In the genomic region with DNA sequence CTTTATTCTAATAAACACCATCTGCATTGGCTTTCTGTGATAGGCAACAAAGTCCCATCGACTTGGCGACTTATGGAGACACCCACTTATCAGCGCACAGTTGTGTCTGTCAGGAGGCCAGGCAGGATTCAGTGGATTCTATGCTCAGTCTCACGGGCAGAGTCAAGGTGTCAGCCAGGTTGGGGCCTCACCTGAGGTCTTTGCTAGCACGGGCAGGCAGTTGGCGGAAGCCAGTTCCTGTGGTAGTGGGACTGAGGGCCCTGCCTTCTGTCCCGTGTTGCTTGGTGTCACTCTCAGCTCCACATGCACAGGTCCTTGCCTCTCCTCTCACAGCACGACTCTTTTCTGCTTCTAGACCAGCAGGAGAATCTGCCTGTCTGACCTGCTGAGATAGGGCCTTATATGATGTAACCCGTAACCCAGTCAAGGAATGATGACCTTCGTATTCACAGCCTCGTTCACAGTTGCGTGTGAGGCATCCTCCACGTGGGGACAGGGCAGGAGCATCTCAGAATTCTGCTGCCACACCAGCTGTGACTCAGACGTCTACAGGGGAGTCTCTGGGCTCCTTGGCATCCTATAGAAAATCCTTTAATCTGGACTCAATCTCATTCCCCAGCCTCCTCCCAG, we compare ENCODE assay signal across 1 cellular context.
TF ChIP-seq lines count a peak whose summit lies in the region.

No MANE protein-coding gene starts in this region.

TF ChIP-seq in K562, 482 proteins besides CTCF, POLR2A, EP300 and RAD21 (continued from another document and continues in another):
- TF ChIP-seq, protein P1, sequence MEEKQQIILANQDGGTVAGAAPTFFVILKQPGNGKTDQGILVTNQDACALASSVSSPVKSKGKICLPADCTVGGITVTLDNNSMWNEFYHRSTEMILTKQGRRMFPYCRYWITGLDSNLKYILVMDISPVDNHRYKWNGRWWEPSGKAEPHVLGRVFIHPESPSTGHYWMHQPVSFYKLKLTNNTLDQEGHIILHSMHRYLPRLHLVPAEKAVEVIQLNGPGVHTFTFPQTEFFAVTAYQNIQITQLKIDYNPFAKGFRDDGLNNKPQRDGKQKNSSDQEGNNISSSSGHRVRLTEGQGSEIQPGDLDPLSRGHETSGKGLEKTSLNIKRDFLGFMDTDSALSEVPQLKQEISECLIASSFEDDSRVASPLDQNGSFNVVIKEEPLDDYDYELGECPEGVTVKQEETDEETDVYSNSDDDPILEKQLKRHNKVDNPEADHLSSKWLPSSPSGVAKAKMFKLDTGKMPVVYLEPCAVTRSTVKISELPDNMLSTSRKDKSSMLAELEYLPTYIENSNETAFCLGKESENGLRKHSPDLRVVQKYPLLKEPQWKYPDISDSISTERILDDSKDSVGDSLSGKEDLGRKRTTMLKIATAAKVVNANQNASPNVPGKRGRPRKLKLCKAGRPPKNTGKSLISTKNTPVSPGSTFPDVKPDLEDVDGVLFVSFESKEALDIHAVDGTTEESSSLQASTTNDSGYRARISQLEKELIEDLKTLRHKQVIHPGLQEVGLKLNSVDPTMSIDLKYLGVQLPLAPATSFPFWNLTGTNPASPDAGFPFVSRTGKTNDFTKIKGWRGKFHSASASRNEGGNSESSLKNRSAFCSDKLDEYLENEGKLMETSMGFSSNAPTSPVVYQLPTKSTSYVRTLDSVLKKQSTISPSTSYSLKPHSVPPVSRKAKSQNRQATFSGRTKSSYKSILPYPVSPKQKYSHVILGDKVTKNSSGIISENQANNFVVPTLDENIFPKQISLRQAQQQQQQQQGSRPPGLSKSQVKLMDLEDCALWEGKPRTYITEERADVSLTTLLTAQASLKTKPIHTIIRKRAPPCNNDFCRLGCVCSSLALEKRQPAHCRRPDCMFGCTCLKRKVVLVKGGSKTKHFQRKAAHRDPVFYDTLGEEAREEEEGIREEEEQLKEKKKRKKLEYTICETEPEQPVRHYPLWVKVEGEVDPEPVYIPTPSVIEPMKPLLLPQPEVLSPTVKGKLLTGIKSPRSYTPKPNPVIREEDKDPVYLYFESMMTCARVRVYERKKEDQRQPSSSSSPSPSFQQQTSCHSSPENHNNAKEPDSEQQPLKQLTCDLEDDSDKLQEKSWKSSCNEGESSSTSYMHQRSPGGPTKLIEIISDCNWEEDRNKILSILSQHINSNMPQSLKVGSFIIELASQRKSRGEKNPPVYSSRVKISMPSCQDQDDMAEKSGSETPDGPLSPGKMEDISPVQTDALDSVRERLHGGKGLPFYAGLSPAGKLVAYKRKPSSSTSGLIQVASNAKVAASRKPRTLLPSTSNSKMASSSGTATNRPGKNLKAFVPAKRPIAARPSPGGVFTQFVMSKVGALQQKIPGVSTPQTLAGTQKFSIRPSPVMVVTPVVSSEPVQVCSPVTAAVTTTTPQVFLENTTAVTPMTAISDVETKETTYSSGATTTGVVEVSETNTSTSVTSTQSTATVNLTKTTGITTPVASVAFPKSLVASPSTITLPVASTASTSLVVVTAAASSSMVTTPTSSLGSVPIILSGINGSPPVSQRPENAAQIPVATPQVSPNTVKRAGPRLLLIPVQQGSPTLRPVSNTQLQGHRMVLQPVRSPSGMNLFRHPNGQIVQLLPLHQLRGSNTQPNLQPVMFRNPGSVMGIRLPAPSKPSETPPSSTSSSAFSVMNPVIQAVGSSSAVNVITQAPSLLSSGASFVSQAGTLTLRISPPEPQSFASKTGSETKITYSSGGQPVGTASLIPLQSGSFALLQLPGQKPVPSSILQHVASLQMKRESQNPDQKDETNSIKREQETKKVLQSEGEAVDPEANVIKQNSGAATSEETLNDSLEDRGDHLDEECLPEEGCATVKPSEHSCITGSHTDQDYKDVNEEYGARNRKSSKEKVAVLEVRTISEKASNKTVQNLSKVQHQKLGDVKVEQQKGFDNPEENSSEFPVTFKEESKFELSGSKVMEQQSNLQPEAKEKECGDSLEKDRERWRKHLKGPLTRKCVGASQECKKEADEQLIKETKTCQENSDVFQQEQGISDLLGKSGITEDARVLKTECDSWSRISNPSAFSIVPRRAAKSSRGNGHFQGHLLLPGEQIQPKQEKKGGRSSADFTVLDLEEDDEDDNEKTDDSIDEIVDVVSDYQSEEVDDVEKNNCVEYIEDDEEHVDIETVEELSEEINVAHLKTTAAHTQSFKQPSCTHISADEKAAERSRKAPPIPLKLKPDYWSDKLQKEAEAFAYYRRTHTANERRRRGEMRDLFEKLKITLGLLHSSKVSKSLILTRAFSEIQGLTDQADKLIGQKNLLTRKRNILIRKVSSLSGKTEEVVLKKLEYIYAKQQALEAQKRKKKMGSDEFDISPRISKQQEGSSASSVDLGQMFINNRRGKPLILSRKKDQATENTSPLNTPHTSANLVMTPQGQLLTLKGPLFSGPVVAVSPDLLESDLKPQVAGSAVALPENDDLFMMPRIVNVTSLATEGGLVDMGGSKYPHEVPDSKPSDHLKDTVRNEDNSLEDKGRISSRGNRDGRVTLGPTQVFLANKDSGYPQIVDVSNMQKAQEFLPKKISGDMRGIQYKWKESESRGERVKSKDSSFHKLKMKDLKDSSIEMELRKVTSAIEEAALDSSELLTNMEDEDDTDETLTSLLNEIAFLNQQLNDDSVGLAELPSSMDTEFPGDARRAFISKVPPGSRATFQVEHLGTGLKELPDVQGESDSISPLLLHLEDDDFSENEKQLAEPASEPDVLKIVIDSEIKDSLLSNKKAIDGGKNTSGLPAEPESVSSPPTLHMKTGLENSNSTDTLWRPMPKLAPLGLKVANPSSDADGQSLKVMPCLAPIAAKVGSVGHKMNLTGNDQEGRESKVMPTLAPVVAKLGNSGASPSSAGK (IDR thresholded peaks at IDR 0.05) = peak; percentile 62
- no peak for TF ChIP-seq SMARCE1 (IDR thresholded peaks at IDR 0.05)
- no peak for TF ChIP-seq ETS2 (tag; IDR thresholded peaks at IDR 0.05; ENCODE audit: borderline replicate concordance, poor library complexity, severe bottlenecking)
- no peak for TF ChIP-seq NR3C1 (CRISPR knock-in tag; IDR thresholded peaks at IDR 0.05)
- TF ChIP-seq, protein P2, sequence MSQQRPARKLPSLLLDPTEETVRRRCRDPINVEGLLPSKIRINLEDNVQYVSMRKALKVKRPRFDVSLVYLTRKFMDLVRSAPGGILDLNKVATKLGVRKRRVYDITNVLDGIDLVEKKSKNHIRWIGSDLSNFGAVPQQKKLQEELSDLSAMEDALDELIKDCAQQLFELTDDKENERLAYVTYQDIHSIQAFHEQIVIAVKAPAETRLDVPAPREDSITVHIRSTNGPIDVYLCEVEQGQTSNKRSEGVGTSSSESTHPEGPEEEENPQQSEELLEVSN (IDR thresholded peaks at IDR 0.05; ENCODE audit: borderline replicate concordance in 1 of 2, extremely low read depth in 1 of 2, insufficient read depth in 1 of 2, insufficient read length in 1 of 2, low read depth in 1 of 2, low read length in 1 of 2, poor library complexity in 1 of 2, severe bottlenecking in 1 of 2) = peak; percentile 14 to 39
- no peak for TF ChIP-seq TCFL5 (CRISPR knock-in tag; conservative IDR thresholded peaks at IDR 0.05)
- peak; percentile 21 to 34; a peak in 2 of 4 replicates for TF ChIP-seq TRIM24 (IDR thresholded peaks at IDR 0.05)
- TF ChIP-seq TEAD4 (IDR thresholded peaks at IDR 0.05; ENCODE audit: low read length) = peak; percentile 48; the same call in 1 of the 2 replicates
- TF ChIP-seq TEAD4 (CRISPR knock-in tag; IDR thresholded peaks at IDR 0.05; ENCODE audit: borderline replicate concordance) = no peak
- no peak for TF ChIP-seq IFI16 (CRISPR knock-in tag; IDR thresholded peaks at IDR 0.05)
- TF ChIP-seq ZNF316 (IDR thresholded peaks at IDR 0.05) = no peak
- no peak for TF ChIP-seq ATF6 (CRISPR knock-in tag; IDR thresholded peaks at IDR 0.05)
- TF ChIP-seq SNAPC5 (CRISPR knock-in tag; IDR thresholded peaks at IDR 0.05) = no peak
- no peak for TF ChIP-seq PTTG1 (tag; IDR thresholded peaks at IDR 0.05; ENCODE audit: low read depth)
- TF ChIP-seq PBX2 (CRISPR knock-in tag; IDR thresholded peaks at IDR 0.05; ENCODE audit: low read depth) = no peak
- TF ChIP-seq PBX2 (tag; conservative IDR thresholded peaks at IDR 0.05; ENCODE audit: low read depth) = no peak
- peak; percentile 39; the same call in 1 of the 2 replicates for TF ChIP-seq SMAD4 (CRISPR knock-in tag; conservative IDR thresholded peaks at IDR 0.05)
- TF ChIP-seq BCL6 (CRISPR knock-in tag; IDR thresholded peaks at IDR 0.05) = no peak
- no peak for TF ChIP-seq KLF10 (CRISPR knock-in tag; IDR thresholded peaks at IDR 0.05)
- no peak for TF ChIP-seq CHD2 (IDR thresholded peaks at IDR 0.05; ENCODE audit: low read depth, low read length)
- no peak for TF ChIP-seq KHSRP (IDR thresholded peaks at IDR 0.05)
- TF ChIP-seq ILF3 (IDR thresholded peaks at IDR 0.05; ENCODE audit: borderline replicate concordance) = no peak
- TF ChIP-seq NCOA1 (IDR thresholded peaks at IDR 0.05; ENCODE audit: low read depth) = 0 out of 2 replicates have a peak, but pooled peaks have one; percentile 14
- TF ChIP-seq KDM1A (IDR thresholded peaks at IDR 0.05) = no peak
- TF ChIP-seq TAL1 (IDR thresholded peaks at IDR 0.05) = peak; percentile 62
- TF ChIP-seq ZNF740 (CRISPR knock-in tag; IDR thresholded peaks at IDR 0.05) = no peak
- no peak for TF ChIP-seq ZNF740 (tag; IDR thresholded peaks at IDR 0.05)
- no peak for TF ChIP-seq RBM25 (IDR thresholded peaks at IDR 0.05; ENCODE audit: low read depth, low read length, severe bottlenecking)
- TF ChIP-seq ZMIZ1 (IDR thresholded peaks at IDR 0.05; ENCODE audit: low read depth in 2 of 2, low read length in 2 of 2) = no peak
- no peak for TF ChIP-seq SMAD3 (CRISPR knock-in tag; conservative IDR thresholded peaks at IDR 0.05)
- TF ChIP-seq ZBTB12 (CRISPR knock-in tag; IDR thresholded peaks at IDR 0.05) = no peak
